8 cellular contexts compared by ENCODE assay signal in genomic region chr11:96272542-96273306, GRCh38.
DNase-seq lines count a peak whose midpoint lies in the region; ATAC-seq lines count a peak whose summit lies in the region.

No MANE protein-coding gene starts in this region.

- no peak overlapping the region for H3K4me2 ChIP-seq in skeletal muscle satellite cell (ENCODE audit: low read length)

- peak; percentile 39 for ATAC-seq in GM21367 (IDR thresholded peaks at IDR 0.05; ENCODE audit: unreplicated experiment)

- H3K36me3 ChIP-seq in ectodermal cell (ENCODE audit: control insufficient read depth, insufficient read depth, low read length) = no peaks in the 10 kb centered on the region
- peaks cover 15% of the 10 kb centered on the region for H3K36me3 ChIP-seq in skeletal muscle satellite cell (ENCODE audit: insufficient read depth, low read length)

- H3K4me3 ChIP-seq in ectodermal cell (ENCODE audit: insufficient read depth, low read depth, low read length) (no peak overlapping the region), skeletal muscle satellite cell (ENCODE audit: low read length) (no peak overlapping the region)

- no peaks in the 10 kb centered on the region for H3K9me3 ChIP-seq in ectodermal cell (ENCODE audit: control insufficient read depth, low read length)
- H3K9me3 ChIP-seq in skeletal muscle satellite cell (replicated peaks; ENCODE audit: low read length) = no peaks in the 10 kb centered on the region

- H3K4me1 ChIP-seq in ectodermal cell (ENCODE audit: control insufficient read depth, insufficient read depth, low read length) (no peaks in the 10 kb centered on the region), skeletal muscle satellite cell (ENCODE audit: control insufficient read depth, insufficient read depth, low read length) (peaks cover 12% of the 10 kb centered on the region)

- H3K9ac ChIP-seq in skeletal muscle satellite cell (ENCODE audit: low read depth, low read length) = peak overlapping the region; percentile 1

- DNase-seq in HT-29 (ENCODE audit: low spot score) (peak; percentile 91), dedifferentiated amniotic fluid mesenchymal stem cell (ENCODE audit: extremely low spot score) (no peak), NCI-H1436 treated with DMSO at 0.1 percent for 48 hours (lab: John Stamatoyannopoulos, UW) (no peak), HPDE6-E6E7 (ENCODE audit: extremely low spot score) (no peak), AG08396 (ENCODE audit: low spot score) (no peak)

- no peaks in the 10 kb centered on the region for H3K27me3 ChIP-seq in ectodermal cell (ENCODE audit: control insufficient read depth, insufficient read depth, low read length, poor library complexity, severe bottlenecking)
- H3K27me3 ChIP-seq in skeletal muscle satellite cell (ENCODE audit: control insufficient read depth, insufficient read depth, low read length) = no peaks in the 10 kb centered on the region

- peak overlapping the region; percentile 33 for H3K27ac ChIP-seq in ectodermal cell (ENCODE audit: insufficient read depth, low read depth, low read length, poor library complexity, severe bottlenecking)

- WGBS in ectodermal cell, 2 experiments = 52 to 63% methylated on average over 3 of the region's 3 CpGs
